In genomic region chr15:99452010-99452409, GRCh38 we compare ENCODE assay signal across 13 cellular contexts.
DNase-seq lines count a peak whose midpoint lies in the region; ATAC-seq and TF ChIP-seq lines count a peak whose summit lies in the region.
"Had no signal": no experiment of that assay in that cellular context is flagged by ENCODE, and none has a peak within 500 bp of the region (broad histone marks: within the 10 kb centered on the region; RNA-seq: fewer than 3 reads in every experiment).

No MANE protein-coding gene starts in this region.

- H2AFZ ChIP-seq in neural progenitor cell (replicated peaks), result no peak overlapping the region

- H3K9me3 ChIP-seq in left lung (no peaks in the 10 kb centered on the region), neural progenitor cell (ENCODE audit: low read depth) (no peaks in the 10 kb centered on the region)
- H3K9me3 ChIP-seq: neutrophil had no signal

- peaks cover 28 to 69% of the 10 kb centered on the region in 2 donors for H3K4me1 ChIP-seq in left lung
- H3K4me1 ChIP-seq in neural progenitor cell, result no peaks in the 10 kb centered on the region

- ATAC-seq in activated T-helper 17 cell treated with anti-CD3 and anti-CD28 coated beads, Interleukin-2, amount 50 U/mL, for 72 hours (replicated peaks), result no peak
- ATAC-seq in left lung, result no peak
- ATAC-seq in stimulated activated memory B cell treated with anti-CD40 and anti-IgM and Interleukin-4, amounts not matched to agents 10 μg/mL and 1 μg/mL and 100 μg/mL, for 72 hours, result no peak
- no peak for ATAC-seq in GM18907 (IDR thresholded peaks at IDR 0.05; ENCODE audit: unreplicated experiment)

- H3K4me1 Mint-ChIP-seq in activated T-helper 17 cell treated with anti-CD3 and anti-CD28 coated beads, Interleukin-2, amount 50 U/mL, for 72 hours, result peaks cover 18% of the 10 kb centered on the region
- H3K4me1 Mint-ChIP-seq in stimulated activated memory B cell treated with anti-CD40 and anti-IgM and Interleukin-4, amounts not matched to agents 10 μg/mL and 1 μg/mL and 100 μg/mL, for 72 hours, result peaks cover 65% of the 10 kb centered on the region
- peaks cover 17% of the 10 kb centered on the region for H3K4me1 Mint-ChIP-seq in neural progenitor cell

- no peaks in the 10 kb centered on the region for H4K20me1 ChIP-seq in neural progenitor cell (ENCODE audit: low read depth)

- H3K4me3 ChIP-seq in left lung (no peak overlapping the region), neural progenitor cell (no peak overlapping the region)
- H3K4me3 ChIP-seq: cardiac muscle cell had no signal

- no peaks in the 10 kb centered on the region for H3K79me2 ChIP-seq in neural progenitor cell (ENCODE audit: low read depth)

- H3K27me3 ChIP-seq in left lung (peaks cover 0 to 8% of the 10 kb centered on the region in 2 donors), neural progenitor cell (no peaks in the 10 kb centered on the region)
- H3K27me3 ChIP-seq: cardiac muscle cell had no signal

- no peak overlapping the region for H3K9ac ChIP-seq in neural progenitor cell

- TF ChIP-seq CTCF in GM20000 (IDR thresholded peaks at IDR 0.05; ENCODE audit: extremely low read depth, missing control alignments) (no peak), left lung (IDR thresholded peaks at IDR 0.05) (no peak), neural progenitor cell (IDR thresholded peaks at IDR 0.05) (no peak)

- H3K27me3 Mint-ChIP-seq in activated T-helper 17 cell treated with anti-CD3 and anti-CD28 coated beads, Interleukin-2, amount 50 U/mL, for 72 hours, result peaks cover 17% of the 10 kb centered on the region
- H3K27me3 Mint-ChIP-seq in stimulated activated memory B cell treated with anti-CD40 and anti-IgM and Interleukin-4, amounts not matched to agents 10 μg/mL and 1 μg/mL and 100 μg/mL, for 72 hours, result no peaks in the 10 kb centered on the region
- H3K27me3 Mint-ChIP-seq in neural progenitor cell (ENCODE audit: insufficient read depth, low read depth), result peaks cover 5% of the 10 kb centered on the region
- H3K27me3 Mint-ChIP-seq: activated T-cell treated with anti-CD3 and anti-CD28 coated beads, Interleukin-2, amount 50 U/mL, for 24 hours had no signal

- no peaks in the 10 kb centered on the region for H3K36me3 ChIP-seq in left lung
- no peaks in the 10 kb centered on the region for H3K36me3 ChIP-seq in neural progenitor cell
- H3K36me3 ChIP-seq: cardiac muscle cell, neutrophil had no signal

- DNase-seq in GM20000 (ENCODE audit: low spot score), result peak; percentile 15
- no peak for DNase-seq in left lung
- no peak for DNase-seq in neural progenitor cell (ENCODE audit: low spot score)
- no peak for DNase-seq in kidney tubule cell (ENCODE audit: low spot score)
- DNase-seq: NCI-H1092 treated with DMSO at 0.1 percent for 48 hours, NCI-H510A treated with DMSO at 0.1 percent for 48 hours, RPMI8226 had no signal

- intact Hi-C loops in left lung (cut with DNase I), result no loop called here

- H3K27ac Mint-ChIP-seq in activated T-helper 17 cell treated with anti-CD3 and anti-CD28 coated beads, Interleukin-2, amount 50 U/mL, for 72 hours, result no peak overlapping the region
- H3K27ac Mint-ChIP-seq in stimulated activated memory B cell treated with anti-CD40 and anti-IgM and Interleukin-4, amounts not matched to agents 10 μg/mL and 1 μg/mL and 100 μg/mL, for 72 hours, result peak overlapping the region; percentile 87
- H3K27ac Mint-ChIP-seq in neural progenitor cell, result no peak overlapping the region
- H3K27ac Mint-ChIP-seq: activated T-cell treated with anti-CD3 and anti-CD28 coated beads, Interleukin-2, amount 50 U/mL, for 24 hours had no signal

- peak overlapping the region; percentile 68 for H3K4me3 Mint-ChIP-seq in activated T-helper 17 cell treated with anti-CD3 and anti-CD28 coated beads, Interleukin-2, amount 50 U/mL, for 72 hours
- H3K4me3 Mint-ChIP-seq in stimulated activated memory B cell treated with anti-CD40 and anti-IgM and Interleukin-4, amounts not matched to agents 10 μg/mL and 1 μg/mL and 100 μg/mL, for 72 hours, result no peak overlapping the region
- H3K4me3 Mint-ChIP-seq in neural progenitor cell, result no peak overlapping the region
- H3K4me3 Mint-ChIP-seq: activated T-cell treated with anti-CD3 and anti-CD28 coated beads, Interleukin-2, amount 50 U/mL, for 24 hours had no signal

- no peaks in the 10 kb centered on the region for H3K9me3 Mint-ChIP-seq in activated T-helper 17 cell treated with anti-CD3 and anti-CD28 coated beads, Interleukin-2, amount 50 U/mL, for 72 hours
- H3K9me3 Mint-ChIP-seq in stimulated activated memory B cell treated with anti-CD40 and anti-IgM and Interleukin-4, amounts not matched to agents 10 μg/mL and 1 μg/mL and 100 μg/mL, for 72 hours, result no peaks in the 10 kb centered on the region
- H3K9me3 Mint-ChIP-seq in neural progenitor cell, result no peaks in the 10 kb centered on the region
- H3K9me3 Mint-ChIP-seq: activated T-cell treated with anti-CD3 and anti-CD28 coated beads, Interleukin-2, amount 50 U/mL, for 24 hours had no signal

- H3K36me3 Mint-ChIP-seq in activated T-helper 17 cell treated with anti-CD3 and anti-CD28 coated beads, Interleukin-2, amount 50 U/mL, for 72 hours (ENCODE audit: low read depth), result no peaks in the 10 kb centered on the region
- no peaks in the 10 kb centered on the region for H3K36me3 Mint-ChIP-seq in stimulated activated memory B cell treated with anti-CD40 and anti-IgM and Interleukin-4, amounts not matched to agents 10 μg/mL and 1 μg/mL and 100 μg/mL, for 72 hours
- H3K36me3 Mint-ChIP-seq in neural progenitor cell, result no peaks in the 10 kb centered on the region

- no peaks in the 10 kb centered on the region for H3F3A ChIP-seq in neural progenitor cell (ENCODE audit: low read depth)

- H3K27ac ChIP-seq in left lung, result peak overlapping the region; percentile 90 to 91
- no peak overlapping the region for H3K27ac ChIP-seq in neural progenitor cell
- H3K27ac ChIP-seq: cardiac muscle cell, neutrophil had no signal

- H3K4me2 ChIP-seq in neural progenitor cell, result no peak overlapping the region
